ENCODE assay signal across 30 cellular contexts in genomic region chr1:32398401-32398800, GRCh38. TPM values are rescaled to one million over a fixed set of nuclear protein-coding genes. Genes with fewer than 3 reads are reported as not detected.
A peak's percentile ranks its signal among the peaks of the same experiment; 100 is the strongest.
DNase-seq lines count a peak whose midpoint lies in the region; ATAC-seq and TF ChIP-seq lines count a peak whose summit lies in the region.
"Had no signal": no experiment of that assay in that cellular context is flagged by ENCODE, and none has a peak within 500 bp of the region (broad histone marks: within the 10 kb centered on the region; RNA-seq: fewer than 3 reads in every experiment).

No MANE protein-coding gene starts in this region.

- no peak for ATAC-seq in naive thymus-derived CD8-positive, alpha-beta T cell
- ATAC-seq: activated CD4-positive, CD25-positive, alpha-beta regulatory T cell treated with anti-CD3 and anti-CD28 coated beads, Interleukin-2, amount 50 U/mL, for 24 hours; esophagus mucosa; GM12878; GM23338; naive thymus-derived CD4-positive, alpha-beta T cell had no signal

- H3K4me3 ChIP-seq in brain microvascular endothelial cell (ENCODE audit: low read depth, low read length) (no peak overlapping the region), stomach (no peak overlapping the region), ovary (no peak overlapping the region)
- H3K4me3 ChIP-seq: BLaER1 treated with 17β-estradiol and CSF1 and Interleukin-3, amounts not matched to agents 10 nM and 100 nM; cardiac muscle cell; GM12878; GM23338; right atrium auricular region; SK-N-MC; spleen had no signal

- in situ Hi-C loops in brain microvascular endothelial cell (cut with HindIII; ENCODE audit: low pct_ligation_motif_present, low sequenced_read_pairs), result no loop called here

- H3K27ac ChIP-seq in brain microvascular endothelial cell, result no peak overlapping the region
- H3K27ac ChIP-seq in stomach, result no peak overlapping the region
- H3K27ac ChIP-seq in ovary, result no peak overlapping the region
- H3K27ac ChIP-seq: BLaER1 treated with 17β-estradiol and CSF1 and Interleukin-3, amounts not matched to agents 10 nM and 100 nM; cardiac muscle cell; right atrium auricular region; SK-N-MC; spleen had no signal

- TF ChIP-seq EP300 in stomach (IDR thresholded peaks at IDR 0.05) (no peak), ovary (IDR thresholded peaks at IDR 0.05) (no peak)

- intact Hi-C loops in stomach (cut with DNase I; ENCODE audit: low total_unique reads), result no loop called here
- intact Hi-C loops in ovary (cut with DNase I), result no loop called here

- H3K4me3 Mint-ChIP-seq in naive thymus-derived CD8-positive, alpha-beta T cell, result no peak overlapping the region
- H3K4me3 Mint-ChIP-seq: activated CD4-positive, alpha-beta memory T cell treated with anti-CD3 and anti-CD28 coated beads for 36 hours; activated naive CD4-positive, alpha-beta T cell treated with anti-CD3 and anti-CD28 coated beads, Interleukin-2, amount 10 ng/mL, durations not matched to agents 7 days and 5 days; endodermal cell; GM23338; naive thymus-derived CD4-positive, alpha-beta T cell had no signal

- no peak for TF ChIP-seq CTCF in brain microvascular endothelial cell (IDR thresholded peaks at IDR 0.05; ENCODE audit: low read depth, low read length, missing control alignments)
- no peak for TF ChIP-seq CTCF in stomach (IDR thresholded peaks at IDR 0.05)
- no peak for TF ChIP-seq CTCF in ovary (IDR thresholded peaks at IDR 0.05)

- 29 to 66% (median 46%) methylated on average over 2 of the region's 2 CpGs for WGBS in stomach, 5 donors
- 21 to 42% (median 42%) methylated on average over 2 of the region's 2 CpGs for WGBS in ovary, 3 donors

- H3K4me1 ChIP-seq in stomach (peaks cover 12 to 26% (median 22%) of the 10 kb centered on the region in 4 donors), ovary (ENCODE audit: insufficient read depth) (peaks cover 1% of the 10 kb centered on the region)
- H3K4me1 ChIP-seq: Caco-2 had no signal

- TF ChIP-seq POLR2A in stomach (IDR thresholded peaks at IDR 0.05) (no peak), ovary (IDR thresholded peaks at IDR 0.05) (no peak)

- no peaks in the 10 kb centered on the region for H3K9me3 ChIP-seq in stomach
- no peaks in the 10 kb centered on the region for H3K9me3 ChIP-seq in ovary
- H3K9me3 ChIP-seq: Caco-2, right atrium auricular region, spleen had no signal

- POLR2A ChIA-PET in naive thymus-derived CD8-positive, alpha-beta T cell (lab: Charles Lee), result no interaction called here

- no peaks in the 10 kb centered on the region for H3K9me3 Mint-ChIP-seq in naive thymus-derived CD8-positive, alpha-beta T cell
- H3K9me3 Mint-ChIP-seq: activated naive CD4-positive, alpha-beta T cell treated with anti-CD3 and anti-CD28 coated beads, Interleukin-2, amount 10 ng/mL, durations not matched to agents 7 days and 5 days had no signal

- DNase-seq in HT1080 (ENCODE audit: low read depth) (peak; percentile 8), brain microvascular endothelial cell (peak; percentile 18), iris pigment epithelial cell (ENCODE audit: low read depth) (peak; percentile 38), stomach (peak; percentile 0), ovary (no peak), AML-193 (lab: John Stamatoyannopoulos, UW) (no peak)
- DNase-seq in naive thymus-derived CD8-positive, alpha-beta T cell, result no peak
- DNase-seq: activated CD4-positive, alpha-beta memory T cell treated with anti-CD3 and anti-CD28 coated beads for 36 hours; activated CD8-positive, alpha-beta memory T cell treated with anti-CD3 and anti-CD28 coated beads, Interleukin-2, amount 50 U/mL, for 4 hours; activated naive CD4-positive, alpha-beta T cell treated with anti-CD3 and anti-CD28 coated beads, Interleukin-2, amount 10 ng/mL, durations not matched to agents 7 days and 5 days; amygdala; Caco-2; cortex of kidney; DMS79 treated with DMSO at 0.1 percent for 48 hours; endodermal cell; midbrain; naive thymus-derived CD4-positive, alpha-beta T cell; NCI-H1092 treated with DMSO at 0.1 percent for 48 hours; NCI-H187 treated with DMSO at 0.1 percent for 48 hours; NCI-H82; spleen; trophoblast cell had no signal

- no peaks in the 10 kb centered on the region for H3K27me3 ChIP-seq in brain microvascular endothelial cell (replicated peaks)
- H3K27me3 ChIP-seq in stomach, result no peaks in the 10 kb centered on the region
- no peaks in the 10 kb centered on the region for H3K27me3 ChIP-seq in ovary
- H3K27me3 ChIP-seq: BLaER1 treated with 17β-estradiol and CSF1 and Interleukin-3, amounts not matched to agents 10 nM and 100 nM; cardiac muscle cell; right atrium auricular region; spleen had no signal

- H3K36me3 ChIP-seq in brain microvascular endothelial cell (replicated peaks) (no peaks in the 10 kb centered on the region), stomach (no peaks in the 10 kb centered on the region), ovary (no peaks in the 10 kb centered on the region)
- H3K36me3 ChIP-seq: BLaER1 treated with 17β-estradiol and CSF1 and Interleukin-3, amounts not matched to agents 10 nM and 100 nM; cardiac muscle cell; right atrium auricular region; spleen had no signal

- peak overlapping the region in 2 of 10 donors; percentile 45 to 51 for H3K27ac Mint-ChIP-seq in naive thymus-derived CD8-positive, alpha-beta T cell
- H3K27ac Mint-ChIP-seq: activated CD4-positive, alpha-beta memory T cell treated with anti-CD3 and anti-CD28 coated beads for 36 hours; activated naive CD4-positive, alpha-beta T cell treated with anti-CD3 and anti-CD28 coated beads, Interleukin-2, amount 10 ng/mL, durations not matched to agents 7 days and 5 days; endodermal cell; GM23338; naive thymus-derived CD4-positive, alpha-beta T cell had no signal

- peaks cover 0 to 3% (median 0%) of the 10 kb centered on the region in 5 donors for H3K27me3 Mint-ChIP-seq in naive thymus-derived CD8-positive, alpha-beta T cell
- H3K27me3 Mint-ChIP-seq: activated CD4-positive, alpha-beta memory T cell treated with anti-CD3 and anti-CD28 coated beads for 36 hours had no signal

- peaks cover 10 to 21% (median 19%) of the 10 kb centered on the region in 4 donors for H3K4me1 Mint-ChIP-seq in naive thymus-derived CD8-positive, alpha-beta T cell

- no peaks in the 10 kb centered on the region for H3K36me3 Mint-ChIP-seq in naive thymus-derived CD8-positive, alpha-beta T cell

RNA-seq across cellular contexts. Expression of gene BSDC1, which starts 4.2 kb away (rescaled TPM):
- total RNA-seq in HT1080 (2014; rRNA removed; shearing (Covaris generic)), result 31.8 and 33.4 TPM in 2 replicates
- 37.5 and 41.3 TPM in 2 replicates for polyA plus RNA-seq in HT1080 (2015; cell fraction: cytosol; rRNA removed)
- polyA plus RNA-seq in HT1080 (2015; cell fraction: nucleus; rRNA removed), result 69.3 and 81.2 TPM in 2 replicates
- total RNA-seq in stomach (100 to 1,000 TPM in 1 of 5 donors, 10 to 100 TPM in 4; 35.9 to 126 (median 57.6) TPM), ovary (100 to 1,000 TPM in 1 of 7 donors, 10 to 100 TPM in 6; 54.9 to 107 (median 73.0) TPM)
- polyA plus RNA-seq in stomach (10 to 100 TPM; 23.8 to 39.0 (median 36.8) TPM), ovary (10 to 100 TPM; 60.5 to 60.7 TPM)
- 100 to 1,000 TPM; 112 to 113 TPM for total RNA-seq in naive thymus-derived CD8-positive, alpha-beta T cell
- polyA plus RNA-seq in naive thymus-derived CD8-positive, alpha-beta T cell, result 10 to 100 TPM; 29.5 to 39.6 (median 31.1) TPM

RNA-seq across cellular contexts. Expression of gene TSSK3, which starts 36.1 kb away (rescaled TPM):
- total RNA-seq in HT1080 (2014; rRNA removed; shearing (Covaris generic)), result 0.60 TPM in 1 of 2 replicates, not detected in the other
- 0.34 and 0.67 TPM in 2 replicates for polyA plus RNA-seq in HT1080 (2015; cell fraction: cytosol; rRNA removed)
- 1.6 and 3.7 TPM in 2 replicates for polyA plus RNA-seq in HT1080 (2015; cell fraction: nucleus; rRNA removed)
- total RNA-seq in stomach (under 1 TPM in 1 of 5 donors, not detected in 4; 0.92 TPM), ovary (10 to 100 TPM in 1 of 7 donors, 1 to 10 TPM in 6; 2.5 to 12.4 (median 4.0) TPM)
- polyA plus RNA-seq in stomach (under 1 TPM in 1 of 3 donors, not detected in 2; 0.43 TPM), ovary (1 to 10 TPM in 1 of 2 donors, under 1 TPM in 1; 0.78 to 4.2 TPM)
- total RNA-seq in naive thymus-derived CD8-positive, alpha-beta T cell, result 1 to 10 TPM; 2.9 to 3.7 TPM
- polyA plus RNA-seq in naive thymus-derived CD8-positive, alpha-beta T cell, result 1 to 10 TPM in 2 of 3 donors, under 1 TPM in 1; 0.20 to 2.5 (median 2.0) TPM
- total RNA-seq: GM23338 had no signal
- polyA plus RNA-seq: GM23338 had no signal

RNA-seq across cellular contexts. Expression of gene FAM229A, which starts 36.1 kb away (rescaled TPM):
- 1.2 and 1.9 TPM in 2 replicates for total RNA-seq in HT1080 (2014; rRNA removed; shearing (Covaris generic))
- 0.58 and 1.1 TPM in 2 replicates for polyA plus RNA-seq in HT1080 (2015; cell fraction: cytosol; rRNA removed)
- 38.6 and 39.2 TPM in 2 replicates for polyA plus RNA-seq in HT1080 (2015; cell fraction: nucleus; rRNA removed)
- 10 to 100 TPM in 2 of 5 donors, 1 to 10 TPM in 3; 2.2 to 21.6 (median 8.8) TPM for total RNA-seq in stomach
- polyA plus RNA-seq in stomach, result 10 to 100 TPM in 1 of 3 donors, 1 to 10 TPM in 2; 7.8 to 10.3 (median 8.7) TPM
- 10 to 100 TPM; 28.7 to 30.7 TPM for total RNA-seq in naive thymus-derived CD8-positive, alpha-beta T cell
- under 1 TPM; 0.06 to 0.47 (median 0.14) TPM for polyA plus RNA-seq in naive thymus-derived CD8-positive, alpha-beta T cell
- total RNA-seq in ovary, result 10 to 100 TPM in 6 of 7 donors, 1 to 10 TPM in 1; 9.1 to 27.0 (median 15.5) TPM
- 10 to 100 TPM in 1 of 2 donors, 1 to 10 TPM in 1; 3.0 to 13.2 TPM for polyA plus RNA-seq in ovary

Comparison
In these comparisons a context has a peak if more than half of its experiments do, and no peak if none do; other contexts are left out.
1. DNase-seq: peak in HT1080 (single experiment), brain microvascular endothelial cell (single experiment), iris pigment epithelial cell (single experiment) and stomach (single experiment); none in naive thymus-derived CD8-positive, alpha-beta T cell (0 of 10), ovary (0 of 5) and AML-193 (0 of 2).